Comparison of ENCODE assay signal across 27 cellular contexts in the genomic region with DNA sequence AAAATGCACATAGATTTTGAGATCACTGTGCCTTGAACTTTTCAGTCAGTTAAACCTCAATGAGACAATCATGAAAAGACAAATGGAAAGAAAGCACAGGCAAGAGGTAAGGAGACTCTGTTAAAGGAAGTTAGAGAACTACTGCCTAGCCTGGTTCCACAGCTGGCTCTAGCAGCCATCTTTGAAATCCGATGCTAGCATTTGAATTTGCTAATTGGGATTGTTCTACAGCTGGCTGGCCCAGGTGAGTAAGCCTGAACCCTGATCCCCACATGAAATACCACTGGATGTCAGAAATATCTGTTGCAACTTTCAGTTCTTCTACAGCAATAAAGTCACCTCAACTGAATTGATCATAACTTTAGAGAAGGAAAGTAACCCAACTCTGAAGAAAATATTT.
"Had no signal": no experiment of that assay in that cellular context is flagged by ENCODE, and none has a peak within 500 bp of the region (broad histone marks: within the 10 kb centered on the region; RNA-seq: fewer than 3 reads in every experiment).

No MANE protein-coding gene starts in this region.

- H3K27me3 ChIP-seq: ovary had no signal

- H3K9me3 Mint-ChIP-seq: activated CD8-positive, alpha-beta T cell treated with anti-CD3 and anti-CD28 coated beads for 36 hours; activated naive CD4-positive, alpha-beta T cell treated with anti-CD3 and anti-CD28 coated beads, Interleukin-2, amount 50 U/mL, for 24 hours; activated naive CD8-positive, alpha-beta T cell treated with anti-CD3 and anti-CD28 coated beads, Interleukin-2, amount 50 U/mL, for 24 hours; activated T-cell treated with anti-CD3 and anti-CD28 coated beads, Interleukin-2, amount 50 U/mL, for 4 hours; activated T-helper 2 cell treated with anti-CD3 and anti-CD28 coated beads, Interferon-gamma antibody, Interleukin-2, Interleukin-4, amounts not matched to agents 10 μg/mL and 5 μg/mL and 100 μg/mL, durations not matched to agents 14 hours and 24 hours and 36 hours; endodermal cell; stimulated activated naive CD8-positive, alpha-beta T cell treated with anti-CD3 and anti-CD28 coated beads, Interleukin-15, Interleukin-2, amounts not matched to agents 100 ng/mL and 50 ng/mL, for 24 hours had no signal

- H3K4me1 Mint-ChIP-seq: activated naive CD4-positive, alpha-beta T cell treated with anti-CD3 and anti-CD28 coated beads, Interleukin-2, amount 50 U/mL, for 24 hours; activated naive CD8-positive, alpha-beta T cell treated with anti-CD3 and anti-CD28 coated beads, Interleukin-2, amount 50 U/mL, for 24 hours; central memory CD8-positive, alpha-beta T cell had no signal

- H3K27ac ChIP-seq: lower lobe of right lung, ovary, skin epidermis had no signal

- H3K4me1 ChIP-seq: lower lobe of right lung had no signal

- H3K36me3 ChIP-seq: lower lobe of right lung, ovary, thoracic aorta had no signal

- H3K4me3 ChIP-seq: lower lobe of right lung, ovary, skin epidermis had no signal

- H3K4me3 Mint-ChIP-seq: activated CD8-positive, alpha-beta T cell treated with anti-CD3 and anti-CD28 coated beads for 36 hours; activated naive CD4-positive, alpha-beta T cell treated with anti-CD3 and anti-CD28 coated beads, Interleukin-2, amount 50 U/mL, for 24 hours; activated naive CD8-positive, alpha-beta T cell treated with anti-CD3 and anti-CD28 coated beads, Interleukin-2, amount 50 U/mL, for 24 hours; activated T-cell treated with anti-CD3 and anti-CD28 coated beads, Interleukin-2, amount 50 U/mL, for 4 hours; central memory CD8-positive, alpha-beta T cell; dendritic cell treated with granulocyte-macrophage colony-stimulating factor and Interleukin-4, amounts not matched to agents 40 ng/mL and 50 ng/mL, for 4 days; endodermal cell; nephron; stimulated activated naive CD8-positive, alpha-beta T cell treated with anti-CD3 and anti-CD28 coated beads, Interleukin-15, Interleukin-2, amounts not matched to agents 100 ng/mL and 50 ng/mL, for 24 hours had no signal

- FAIRE-seq: urothelium cell line had no signal

- DNase-seq: activated CD4-positive, alpha-beta T cell treated with anti-CD3 and anti-CD28 coated beads for 1 hour; activated CD4-positive, alpha-beta T cell treated with anti-CD3 and anti-CD28 coated beads, Interleukin-2, amount 50 U/mL, for 1 hour; activated CD8-positive, alpha-beta T cell treated with anti-CD3 and anti-CD28 coated beads for 36 hours; activated naive CD8-positive, alpha-beta T cell treated with anti-CD3 and anti-CD28 coated beads, Interleukin-2, amount 50 U/mL, for 24 hours; activated T-cell treated with anti-CD3 and anti-CD28 coated beads, Interleukin-2, amount 50 U/mL, for 4 hours; amygdala; endodermal cell; foreskin fibroblast; head of caudate nucleus; hippocampal formation; lower lobe of right lung; ovary; stimulated activated CD4-positive, alpha-beta T cell treated with anti-CD3 and anti-CD28 coated beads, Interleukin-12 subunit alpha, Interleukin-12 subunit beta, amount 100 ng/mL, for 4 hours; stimulated activated CD4-positive, alpha-beta T cell treated with anti-CD3 and anti-CD28 coated beads, Interleukin-4, amount 100 ng/mL, for 1 hour; trophoblast cell had no signal

- H3K36me3 Mint-ChIP-seq: activated naive CD4-positive, alpha-beta T cell treated with anti-CD3 and anti-CD28 coated beads, Interleukin-2, amount 50 U/mL, for 24 hours had no signal

- H3K9me3 ChIP-seq: lower lobe of right lung, ovary, thoracic aorta had no signal

- H3K27ac Mint-ChIP-seq: activated CD8-positive, alpha-beta T cell treated with anti-CD3 and anti-CD28 coated beads for 36 hours; activated naive CD4-positive, alpha-beta T cell treated with anti-CD3 and anti-CD28 coated beads, Interleukin-2, amount 50 U/mL, for 24 hours; activated naive CD8-positive, alpha-beta T cell treated with anti-CD3 and anti-CD28 coated beads, Interleukin-2, amount 50 U/mL, for 24 hours; activated T-helper 2 cell treated with anti-CD3 and anti-CD28 coated beads, Interferon-gamma antibody, Interleukin-2, Interleukin-4, amounts not matched to agents 10 μg/mL and 5 μg/mL and 100 μg/mL, durations not matched to agents 14 hours and 24 hours and 36 hours; dendritic cell treated with granulocyte-macrophage colony-stimulating factor and Interleukin-4, amounts not matched to agents 40 ng/mL and 50 ng/mL, for 4 days; endodermal cell; nephron; progenitor cell of endocrine pancreas; stimulated activated naive CD8-positive, alpha-beta T cell treated with anti-CD3 and anti-CD28 coated beads, Interleukin-15, Interleukin-2, amounts not matched to agents 100 ng/mL and 50 ng/mL, for 24 hours had no signal

- ATAC-seq: activated CD8-positive, alpha-beta T cell treated with anti-CD3 and anti-CD28 coated beads for 36 hours; activated naive CD8-positive, alpha-beta T cell treated with anti-CD3 and anti-CD28 coated beads, Interleukin-2, amount 50 U/mL, for 24 hours; activated T-cell treated with anti-CD3 and anti-CD28 coated beads, Interleukin-2, amount 50 U/mL, for 4 hours; esophagus mucosa; lower lobe of right lung; sciatic nerve had no signal

- H3K27me3 Mint-ChIP-seq: activated CD8-positive, alpha-beta T cell treated with anti-CD3 and anti-CD28 coated beads for 36 hours; central memory CD8-positive, alpha-beta T cell; dendritic cell treated with granulocyte-macrophage colony-stimulating factor and Interleukin-4, amounts not matched to agents 40 ng/mL and 50 ng/mL, for 4 days; progenitor cell of endocrine pancreas; stimulated activated naive CD8-positive, alpha-beta T cell treated with anti-CD3 and anti-CD28 coated beads, Interleukin-15, Interleukin-2, amounts not matched to agents 100 ng/mL and 50 ng/mL, for 24 hours had no signal
